2 cellular contexts compared by ENCODE assay signal in the genomic region with DNA sequence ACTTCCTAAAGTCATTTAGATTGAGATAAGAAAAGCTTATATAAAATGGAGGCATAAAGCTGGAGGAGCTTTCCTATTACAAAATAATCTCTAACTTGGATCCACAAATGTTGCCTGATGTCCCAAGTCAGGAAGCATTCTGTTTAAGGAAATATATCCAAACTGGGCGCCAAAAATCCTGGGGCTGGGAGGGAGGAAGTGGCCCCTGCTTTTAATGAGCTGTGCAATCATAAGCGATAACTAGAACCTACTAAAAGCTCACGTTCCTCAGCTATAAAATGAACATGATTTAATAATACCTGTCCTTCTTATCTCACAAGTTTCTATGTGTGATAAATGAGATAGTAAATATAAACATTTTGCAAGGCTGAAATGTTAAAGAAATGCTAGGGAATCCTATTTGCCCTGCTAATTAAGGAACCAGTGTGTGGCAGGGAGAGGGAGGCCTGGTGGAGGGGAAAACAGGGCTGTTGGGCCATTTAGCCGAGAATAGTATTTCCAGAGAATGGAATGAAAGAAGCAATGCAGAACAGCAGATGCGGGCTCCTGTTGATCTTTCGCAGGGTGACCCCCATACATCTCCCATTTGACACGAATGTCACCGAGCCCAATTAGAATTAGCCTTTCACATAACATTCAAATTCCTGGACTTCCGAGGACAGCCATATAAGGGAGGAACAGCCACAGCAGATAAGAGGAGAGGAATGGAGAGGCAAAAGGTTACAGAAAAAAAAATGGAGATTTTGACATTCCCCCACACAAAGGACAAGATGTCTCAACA.
TF ChIP-seq lines count a peak whose summit lies in the region.

No MANE protein-coding gene starts in this region.

TF ChIP-seq in GM23338, 12 proteins besides CTCF, POLR2A, EP300 and RAD21 (continued from another document and continues in another):
- TF ChIP-seq, protein P1, sequence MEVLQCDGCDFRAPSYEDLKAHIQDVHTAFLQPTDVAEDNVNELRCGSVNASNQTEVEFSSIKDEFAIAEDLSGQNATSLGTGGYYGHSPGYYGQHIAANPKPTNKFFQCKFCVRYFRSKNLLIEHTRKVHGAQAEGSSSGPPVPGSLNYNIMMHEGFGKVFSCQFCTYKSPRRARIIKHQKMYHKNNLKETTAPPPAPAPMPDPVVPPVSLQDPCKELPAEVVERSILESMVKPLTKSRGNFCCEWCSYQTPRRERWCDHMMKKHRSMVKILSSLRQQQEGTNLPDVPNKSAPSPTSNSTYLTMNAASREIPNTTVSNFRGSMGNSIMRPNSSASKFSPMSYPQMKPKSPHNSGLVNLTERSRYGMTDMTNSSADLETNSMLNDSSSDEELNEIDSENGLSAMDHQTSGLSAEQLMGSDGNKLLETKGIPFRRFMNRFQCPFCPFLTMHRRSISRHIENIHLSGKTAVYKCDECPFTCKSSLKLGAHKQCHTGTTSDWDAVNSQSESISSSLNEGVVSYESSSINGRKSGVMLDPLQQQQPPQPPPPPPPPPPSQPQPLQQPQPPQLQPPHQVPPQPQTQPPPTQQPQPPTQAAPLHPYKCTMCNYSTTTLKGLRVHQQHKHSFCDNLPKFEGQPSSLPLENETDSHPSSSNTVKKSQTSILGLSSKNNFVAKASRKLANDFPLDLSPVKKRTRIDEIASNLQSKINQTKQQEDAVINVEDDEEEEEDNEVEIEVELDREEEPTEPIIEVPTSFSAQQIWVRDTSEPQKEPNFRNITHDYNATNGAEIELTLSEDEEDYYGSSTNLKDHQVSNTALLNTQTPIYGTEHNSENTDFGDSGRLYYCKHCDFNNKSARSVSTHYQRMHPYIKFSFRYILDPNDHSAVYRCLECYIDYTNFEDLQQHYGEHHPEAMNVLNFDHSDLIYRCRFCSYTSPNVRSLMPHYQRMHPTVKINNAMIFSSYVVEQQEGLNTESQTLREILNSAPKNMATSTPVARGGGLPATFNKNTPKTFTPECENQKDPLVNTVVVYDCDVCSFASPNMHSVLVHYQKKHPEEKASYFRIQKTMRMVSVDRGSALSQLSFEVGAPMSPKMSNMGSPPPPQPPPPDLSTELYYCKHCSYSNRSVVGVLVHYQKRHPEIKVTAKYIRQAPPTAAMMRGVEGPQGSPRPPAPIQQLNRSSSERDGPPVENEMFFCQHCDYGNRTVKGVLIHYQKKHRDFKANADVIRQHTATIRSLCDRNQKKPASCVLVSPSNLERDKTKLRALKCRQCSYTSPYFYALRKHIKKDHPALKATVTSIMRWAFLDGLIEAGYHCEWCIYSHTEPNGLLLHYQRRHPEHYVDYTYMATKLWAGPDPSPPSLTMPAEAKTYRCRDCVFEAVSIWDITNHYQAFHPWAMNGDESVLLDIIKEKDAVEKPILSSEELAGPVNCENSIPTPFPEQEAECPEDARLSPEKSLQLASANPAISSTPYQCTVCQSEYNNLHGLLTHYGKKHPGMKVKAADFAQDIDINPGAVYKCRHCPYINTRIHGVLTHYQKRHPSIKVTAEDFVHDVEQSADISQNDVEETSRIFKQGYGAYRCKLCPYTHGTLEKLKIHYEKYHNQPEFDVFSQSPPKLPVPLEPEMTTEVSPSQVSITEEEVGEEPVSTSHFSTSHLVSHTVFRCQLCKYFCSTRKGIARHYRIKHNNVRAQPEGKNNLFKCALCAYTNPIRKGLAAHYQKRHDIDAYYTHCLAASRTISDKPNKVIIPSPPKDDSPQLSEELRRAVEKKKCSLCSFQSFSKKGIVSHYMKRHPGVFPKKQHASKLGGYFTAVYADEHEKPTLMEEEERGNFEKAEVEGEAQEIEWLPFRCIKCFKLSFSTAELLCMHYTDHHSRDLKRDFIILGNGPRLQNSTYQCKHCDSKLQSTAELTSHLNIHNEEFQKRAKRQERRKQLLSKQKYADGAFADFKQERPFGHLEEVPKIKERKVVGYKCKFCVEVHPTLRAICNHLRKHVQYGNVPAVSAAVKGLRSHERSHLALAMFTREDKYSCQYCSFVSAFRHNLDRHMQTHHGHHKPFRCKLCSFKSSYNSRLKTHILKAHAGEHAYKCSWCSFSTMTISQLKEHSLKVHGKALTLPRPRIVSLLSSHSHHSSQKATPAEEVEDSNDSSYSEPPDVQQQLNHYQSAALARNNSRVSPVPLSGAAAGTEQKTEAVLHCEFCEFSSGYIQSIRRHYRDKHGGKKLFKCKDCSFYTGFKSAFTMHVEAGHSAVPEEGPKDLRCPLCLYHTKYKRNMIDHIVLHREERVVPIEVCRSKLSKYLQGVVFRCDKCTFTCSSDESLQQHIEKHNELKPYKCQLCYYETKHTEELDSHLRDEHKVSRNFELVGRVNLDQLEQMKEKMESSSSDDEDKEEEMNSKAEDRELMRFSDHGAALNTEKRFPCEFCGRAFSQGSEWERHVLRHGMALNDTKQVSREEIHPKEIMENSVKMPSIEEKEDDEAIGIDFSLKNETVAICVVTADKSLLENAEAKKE (CRISPR knock-in tag; IDR thresholded peaks at IDR 0.05) = no peak
- TF ChIP-seq ZNF114 (CRISPR knock-in tag; IDR thresholded peaks at IDR 0.05) = no peak
- no peak for TF ChIP-seq CREB1 (CRISPR knock-in tag; IDR thresholded peaks at IDR 0.05; ENCODE audit: low read depth)
- no peak for TF ChIP-seq POLR2AphosphoS5 (IDR thresholded peaks at IDR 0.05; ENCODE audit: low read depth)
- no peak for TF ChIP-seq ZNF331 (CRISPR knock-in tag; IDR thresholded peaks at IDR 0.05; ENCODE audit: low read depth)
- TF ChIP-seq, protein P2, sequence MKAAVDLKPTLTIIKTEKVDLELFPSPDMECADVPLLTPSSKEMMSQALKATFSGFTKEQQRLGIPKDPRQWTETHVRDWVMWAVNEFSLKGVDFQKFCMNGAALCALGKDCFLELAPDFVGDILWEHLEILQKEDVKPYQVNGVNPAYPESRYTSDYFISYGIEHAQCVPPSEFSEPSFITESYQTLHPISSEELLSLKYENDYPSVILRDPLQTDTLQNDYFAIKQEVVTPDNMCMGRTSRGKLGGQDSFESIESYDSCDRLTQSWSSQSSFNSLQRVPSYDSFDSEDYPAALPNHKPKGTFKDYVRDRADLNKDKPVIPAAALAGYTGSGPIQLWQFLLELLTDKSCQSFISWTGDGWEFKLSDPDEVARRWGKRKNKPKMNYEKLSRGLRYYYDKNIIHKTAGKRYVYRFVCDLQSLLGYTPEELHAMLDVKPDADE (IDR thresholded peaks at IDR 0.05) = no peak
- TF ChIP-seq STAT1 (IDR thresholded peaks at IDR 0.05; ENCODE audit: unreplicated experiment) = no peak
- no peak for TF ChIP-seq JUNB (IDR thresholded peaks at IDR 0.05; ENCODE audit: unreplicated experiment)

TF ChIP-seq in SK-N-SH treated with all-trans-retinoic acid at 6 μM for 48 hours, 23 proteins besides CTCF, POLR2A, EP300 and RAD21 (continued from another document):
- TF ChIP-seq, protein P3, sequence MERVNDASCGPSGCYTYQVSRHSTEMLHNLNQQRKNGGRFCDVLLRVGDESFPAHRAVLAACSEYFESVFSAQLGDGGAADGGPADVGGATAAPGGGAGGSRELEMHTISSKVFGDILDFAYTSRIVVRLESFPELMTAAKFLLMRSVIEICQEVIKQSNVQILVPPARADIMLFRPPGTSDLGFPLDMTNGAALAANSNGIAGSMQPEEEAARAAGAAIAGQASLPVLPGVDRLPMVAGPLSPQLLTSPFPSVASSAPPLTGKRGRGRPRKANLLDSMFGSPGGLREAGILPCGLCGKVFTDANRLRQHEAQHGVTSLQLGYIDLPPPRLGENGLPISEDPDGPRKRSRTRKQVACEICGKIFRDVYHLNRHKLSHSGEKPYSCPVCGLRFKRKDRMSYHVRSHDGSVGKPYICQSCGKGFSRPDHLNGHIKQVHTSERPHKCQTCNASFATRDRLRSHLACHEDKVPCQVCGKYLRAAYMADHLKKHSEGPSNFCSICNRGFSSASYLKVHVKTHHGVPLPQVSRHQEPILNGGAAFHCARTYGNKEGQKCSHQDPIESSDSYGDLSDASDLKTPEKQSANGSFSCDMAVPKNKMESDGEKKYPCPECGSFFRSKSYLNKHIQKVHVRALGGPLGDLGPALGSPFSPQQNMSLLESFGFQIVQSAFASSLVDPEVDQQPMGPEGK (CRISPR knock-in tag; IDR thresholded peaks at IDR 0.05; ENCODE audit: borderline replicate concordance) = no peak
- TF ChIP-seq TSHZ2 (CRISPR knock-in tag; IDR thresholded peaks at IDR 0.05) (no peak), ZNF565 (CRISPR knock-in tag; conservative IDR thresholded peaks at IDR 0.05; ENCODE audit: low read depth) (no peak), ZC3H10 (CRISPR knock-in tag; IDR thresholded peaks at IDR 0.05) (no peak), ZFP30 (CRISPR knock-in tag; IDR thresholded peaks at IDR 0.05) (no peak), SNAI2 (CRISPR knock-in tag; IDR thresholded peaks at IDR 0.05) (no peak), TOX (CRISPR knock-in tag; IDR thresholded peaks at IDR 0.05; ENCODE audit: borderline replicate concordance) (no peak)
